Comparison of ENCODE assay signal across 19 cellular contexts in the genomic region with DNA sequence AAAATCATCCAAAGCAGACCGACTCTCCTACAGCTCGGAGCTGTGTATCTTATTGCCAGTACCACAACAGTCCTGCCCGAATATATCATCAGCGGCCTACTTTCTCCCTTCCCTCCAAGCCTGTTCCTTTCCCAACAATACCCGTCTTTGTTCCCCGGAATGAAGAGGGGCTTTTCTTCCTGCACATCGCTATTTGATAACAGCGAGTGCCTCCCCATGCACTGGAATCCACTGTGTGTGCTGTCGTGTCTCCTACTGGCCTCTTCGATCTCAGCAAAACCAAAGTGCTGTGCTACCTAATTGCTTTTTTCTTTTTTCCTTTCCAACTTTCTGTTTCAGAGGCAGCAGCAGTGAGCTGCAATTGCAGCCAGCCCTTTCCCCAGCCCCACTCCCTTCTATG. TPM values are rescaled to one million over a fixed set of nuclear protein-coding genes. Genes with fewer than 3 reads are reported as not detected.
A peak's percentile ranks its signal among the peaks of the same experiment; 100 is the strongest.
DNase-seq lines count a peak whose midpoint lies in the region; ATAC-seq and TF ChIP-seq lines count a peak whose summit lies in the region.
"Had no signal": no experiment of that assay in that cellular context is flagged by ENCODE, and none has a peak within 500 bp of the region (broad histone marks: within the 10 kb centered on the region; RNA-seq: fewer than 3 reads in every experiment).

No MANE protein-coding gene starts in this region.

- H3K36me3 Mint-ChIP-seq in nephron progenitor cell (ENCODE audit: low read depth), result peaks cover 62% of the 10 kb centered on the region
- H3K36me3 Mint-ChIP-seq: memory B cell had no signal

- no peaks in the 10 kb centered on the region for H4K20me1 ChIP-seq in Karpas-422 (ENCODE audit: insufficient read depth, low read depth, low read length)

- TF ChIP-seq CTCF in nephron progenitor cell (IDR thresholded peaks at IDR 0.05) (no peak), thoracic aorta (IDR thresholded peaks at IDR 0.05) (no peak)

- no peak overlapping the region for H3K9ac ChIP-seq in Karpas-422 (ENCODE audit: low read length)

- H3K27ac ChIP-seq in thoracic aorta (peak overlapping the region; percentile 46 to 66), Karpas-422 (ENCODE audit: low read length) (no peak overlapping the region)
- H3K27ac ChIP-seq: neutrophil had no signal

- H3K4me3 Mint-ChIP-seq in nephron progenitor cell, result no peak overlapping the region

- no peaks in the 10 kb centered on the region for H3K79me2 ChIP-seq in Karpas-422 (ENCODE audit: low read length)

- H2AFZ ChIP-seq in Karpas-422 (ENCODE audit: low read length), result no peak overlapping the region

- peaks cover 66% of the 10 kb centered on the region for H3K4me1 Mint-ChIP-seq in nephron progenitor cell

- H3K36me3 ChIP-seq in thoracic aorta (no peaks in the 10 kb centered on the region), Karpas-422 (ENCODE audit: insufficient read depth, low read length) (no peaks in the 10 kb centered on the region)
- H3K36me3 ChIP-seq: neutrophil had no signal

- H3K27ac Mint-ChIP-seq in nephron progenitor cell, result peak overlapping the region; percentile 47
- H3K27ac Mint-ChIP-seq: memory B cell; T-helper 1 cell treated with Interleukin-12 subunit alpha and Interleukin-12 subunit beta and Interleukin-4 antibody, amounts not matched to agents 30 μg/mL and 1 μg/mL, for 36 hours had no signal

- H3K9me2 ChIP-seq in Karpas-422 (replicated peaks; ENCODE audit: insufficient read depth, low read length), result no peaks in the 10 kb centered on the region

- peaks cover 5 to 58% of the 10 kb centered on the region in 2 donors for H3K4me1 ChIP-seq in thoracic aorta (ENCODE audit: control insufficient read depth in 1 of 2, low read depth in 2 of 2)
- H3K4me1 ChIP-seq in Karpas-422 (ENCODE audit: low read length), result no peaks in the 10 kb centered on the region

- H3K9me3 ChIP-seq in thoracic aorta (no peaks in the 10 kb centered on the region), Karpas-422 (ENCODE audit: low read length) (no peaks in the 10 kb centered on the region)
- H3K9me3 ChIP-seq: BE2C, neutrophil had no signal

- no peak overlapping the region for H3K4me2 ChIP-seq in Karpas-422 (ENCODE audit: low read depth, low read length, poor library complexity, severe bottlenecking)

- DNase-seq in SK-MEL-5 (ENCODE audit: low read depth, low spot score), result peak; percentile 74
- peak; percentile 54 for DNase-seq in epidermal melanocyte (ENCODE audit: insufficient read length, low spot score)
- DNase-seq in nephron progenitor cell, result no peak
- DNase-seq in thoracic aorta (ENCODE audit: low spot score), result no peak
- no peak for DNase-seq in Karpas-422
- no peak for DNase-seq in HCEC 1CT
- DNase-seq: activated CD8-positive, alpha-beta memory T cell treated with anti-CD3 and anti-CD28 coated beads for 24 hours; BE2C; DMS 273 treated with DMSO at 0.1 percent for 48 hours; KBM-7; NCI-H1048; NCI-H2081 treated with DMSO at 0.1 percent for 48 hours; NCI-H510A; SHP77; stimulated activated CD4-positive, alpha-beta T cell treated with anti-CD3 and anti-CD28 coated beads, Interleukin-4, amount 100 ng/mL, for 24 hours had no signal

- H3K27me3 ChIP-seq in thoracic aorta (replicated peaks; ENCODE audit: insufficient read depth), result no peaks in the 10 kb centered on the region
- no peaks in the 10 kb centered on the region for H3K27me3 ChIP-seq in Karpas-422 (ENCODE audit: low read length)
- H3K27me3 ChIP-seq: BE2C had no signal

- no peaks in the 10 kb centered on the region for H3K9me3 Mint-ChIP-seq in nephron progenitor cell
- H3K9me3 Mint-ChIP-seq: memory B cell; T-helper 1 cell treated with Interleukin-12 subunit alpha and Interleukin-12 subunit beta and Interleukin-4 antibody, amounts not matched to agents 30 μg/mL and 1 μg/mL, for 36 hours had no signal

- H3K4me3 ChIP-seq in thoracic aorta (peak overlapping the region; percentile 61), Karpas-422 (ENCODE audit: low read length) (no peak overlapping the region)

- in situ Hi-C loops in SK-MEL-5 (cut with HindIII; ENCODE audit: low pct_unique_long_range_greater_than_20kb, low sequenced_read_pairs), result no loop called here

- no peaks in the 10 kb centered on the region for H3K27me3 Mint-ChIP-seq in nephron progenitor cell (ENCODE audit: low read depth, poor library complexity)

- ATAC-seq in thoracic aorta (ENCODE audit: insufficient number of reproducible peaks, low FRiP score, low read depth), result no peak
- ATAC-seq in HG02973 (IDR thresholded peaks at IDR 0.05; ENCODE audit: unreplicated experiment), result no peak

RNA-seq across cellular contexts. Expression of a gene that starts 43.5 kb away (rescaled TPM):
- total RNA-seq in SK-MEL-5 (2014; rRNA removed; shearing (Covaris generic)), result 0.24 and 0.45 TPM in 2 replicates
- polyA plus RNA-seq in SK-MEL-5 (2015; cell fraction: cytosol; rRNA removed), result 0.57 and 0.95 TPM in 2 replicates
- 0.18 and 0.26 TPM in 2 replicates for polyA plus RNA-seq in SK-MEL-5 (2015; cell fraction: nucleus; rRNA removed)
- 10 to 100 TPM; 27.2 to 45.2 TPM for total RNA-seq in thoracic aorta
- 0.07 TPM in 1 of 2 replicates, not detected in the other for total RNA-seq in Karpas-422 (2014; rRNA removed; shearing (Covaris generic); ENCODE audit: low replicate concordance)

Comparison
In these comparisons a context has a peak if more than half of its experiments do, and no peak if none do; other contexts are left out.
1. DNase-seq: peak in SK-MEL-5 (single experiment) and epidermal melanocyte (single experiment); none in nephron progenitor cell (single experiment), thoracic aorta (single experiment), Karpas-422 (single experiment) and HCEC 1CT (single experiment).
2. RNA of a gene that starts 43.5 kb away (total RNA-seq): 27.2 to 45.2 TPM in thoracic aorta; 0.24 to 0.45 TPM in SK-MEL-5 and 0.07 TPM in Karpas-422; every median in the first group is over 10 times any median in the second.